ENCODE assay signal across 8 cellular contexts in the genomic region with DNA sequence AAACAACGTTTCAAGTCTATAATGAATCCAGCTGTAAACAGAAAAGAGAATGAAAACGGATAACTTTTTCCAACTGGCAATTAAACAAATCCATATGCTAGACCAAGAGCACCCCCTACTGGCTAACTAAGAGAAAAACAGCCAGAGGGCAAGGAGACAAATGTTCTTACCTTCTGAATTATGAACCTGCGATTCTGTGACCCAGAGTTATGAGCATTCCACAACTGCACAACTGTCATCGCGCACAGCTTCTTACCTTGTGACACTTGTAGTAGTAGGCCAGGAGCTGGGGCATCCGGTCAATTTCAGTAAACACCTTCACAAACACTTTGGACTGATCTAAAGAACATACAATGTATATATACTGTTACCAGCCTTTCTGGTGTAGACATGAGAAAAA. TPM values are rescaled to one million over a fixed set of nuclear protein-coding genes. Genes with fewer than 3 reads are reported as not detected.
A peak's percentile ranks its signal among the peaks of the same experiment; 100 is the strongest.
DNase-seq lines count a peak whose midpoint lies in the region; ATAC-seq and TF ChIP-seq lines count a peak whose summit lies in the region.

No MANE protein-coding gene starts in this region.

- H3K4me3 Mint-ChIP-seq in T-helper 17 cell: no peak overlapping the region

- H3K36me3 Mint-ChIP-seq in T-helper 17 cell (ENCODE audit: low read depth): peaks cover under 1% of the 10 kb centered on the region

- no peak overlapping the region for H3K4me3 ChIP-seq in GM12864 (ENCODE audit: low read depth, low read length)
- H3K4me3 ChIP-seq in parathyroid adenoma (ENCODE audit: low read depth, low read length): no peak overlapping the region

- H3K4me1 Mint-ChIP-seq in T-helper 17 cell: peaks cover 5% of the 10 kb centered on the region

- H3K79me2 ChIP-seq in parathyroid adenoma: peaks cover 2% of the 10 kb centered on the region

- H3K27me3 Mint-ChIP-seq in T-helper 17 cell: no peaks in the 10 kb centered on the region

- no peaks in the 10 kb centered on the region for H3K36me3 ChIP-seq in parathyroid adenoma (ENCODE audit: control insufficient read depth, insufficient read depth, low read length)

- H3K9me3 ChIP-seq in T-helper 17 cell (ENCODE audit: control insufficient read depth, low read length, poor library complexity, severe bottlenecking) (no peaks in the 10 kb centered on the region), parathyroid adenoma (ENCODE audit: control insufficient read depth, low read length) (no peaks in the 10 kb centered on the region)

- H3K27ac Mint-ChIP-seq in T-helper 17 cell: no peak overlapping the region

- no peak overlapping the region for H2AFZ ChIP-seq in parathyroid adenoma

- ATAC-seq in T-helper 17 cell (peak; percentile 52), GM21515 (IDR thresholded peaks at IDR 0.05; ENCODE audit: unreplicated experiment) (no peak)

- H3K4me1 ChIP-seq in parathyroid adenoma: no peaks in the 10 kb centered on the region

- no peak overlapping the region for H3K4me2 ChIP-seq in parathyroid adenoma (ENCODE audit: low read length)

- H3K9ac ChIP-seq in parathyroid adenoma: no peak overlapping the region

- H3K27ac ChIP-seq in parathyroid adenoma: no peak overlapping the region

- TF ChIP-seq CTCF in GM12864 (IDR thresholded peaks at IDR 0.05; ENCODE audit: low read depth, low read length, missing control alignments) (peak; percentile 76), parathyroid adenoma (IDR thresholded peaks at IDR 0.05) (peak; percentile 91)

- DNase-seq in AG20443 (ENCODE audit: low spot score): peak; percentile 64
- peak; percentile 55 for DNase-seq in GM12864 (ENCODE audit: low read depth)
- DNase-seq in NCI-H187 treated with DMSO at 0.1 percent for 48 hours (lab: John Stamatoyannopoulos, UW): peak; percentile 38
- no peak for DNase-seq in T-helper 17 cell
- DNase-seq in fibroblast of the conjunctiva (ENCODE audit: low read depth): peak; percentile 67
- DNase-seq in activated CD4-positive, CD25-positive, alpha-beta regulatory T cell treated with anti-CD3 and anti-CD28 coated beads, Interleukin-2, amount 50 U/mL, for 72 hours: no peak

- H3K27me3 ChIP-seq in parathyroid adenoma (ENCODE audit: control insufficient read depth, insufficient read depth, low read length): no peaks in the 10 kb centered on the region

RNA-seq across cellular contexts. Expression of a gene that starts 18.6 kb away (rescaled TPM):
- 10 to 100 TPM; 16.9 to 17.1 TPM for total RNA-seq in T-helper 17 cell

Comparison
In these comparisons a context has a peak if more than half of its experiments do, and no peak if none do; other contexts are left out.
1. DNase-seq: peak in AG20443 (single experiment), GM12864 (single experiment), NCI-H187 treated with DMSO at 0.1 percent for 48 hours (single experiment) and fibroblast of the conjunctiva (single experiment); none in T-helper 17 cell (0 of 3) and activated CD4-positive, CD25-positive, alpha-beta regulatory T cell treated with anti-CD3 and anti-CD28 coated beads, Interleukin-2, amount 50 U/mL, for 72 hours (single experiment).